In the genomic region with DNA sequence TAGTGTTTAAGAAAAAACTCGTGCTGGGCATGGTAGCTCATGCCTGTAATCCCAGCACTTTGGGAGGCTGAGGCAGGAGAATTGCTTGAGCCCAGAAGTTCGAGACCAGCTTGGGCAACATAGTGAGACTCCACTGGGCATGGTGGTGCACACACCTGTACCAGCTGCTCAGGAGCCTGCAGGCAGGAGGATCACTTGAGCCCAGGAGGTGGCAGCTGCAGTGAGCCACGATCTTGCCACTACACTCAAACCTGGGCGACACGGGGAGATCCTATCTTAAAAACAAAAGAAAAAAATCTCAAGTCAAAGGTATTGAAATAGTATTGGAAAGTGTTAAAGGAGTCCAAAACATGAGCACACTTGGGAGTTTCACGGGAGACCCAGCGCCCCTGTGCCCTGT, we compare ENCODE assay signal across 15 cellular contexts. TPM values are rescaled to one million over a fixed set of nuclear protein-coding genes. Genes with fewer than 3 reads are reported as not detected.
DNase-seq lines count a peak whose midpoint lies in the region; ATAC-seq and TF ChIP-seq lines count a peak whose summit lies in the region.
"Had no signal": no experiment of that assay in that cellular context is flagged by ENCODE, and none has a peak within 500 bp of the region (broad histone marks: within the 10 kb centered on the region; RNA-seq: fewer than 3 reads in every experiment).

No MANE protein-coding gene starts in this region.

- POLR2A ChIA-PET in activated CD4-positive, alpha-beta T cell treated with anti-CD3 and anti-CD28 coated beads for 36 hours (lab: Charles Lee): interaction anchor here (1.0 kb wide), 1 partner anchor 95 kb away, joined by 4 read pairs; no protein-coding TSS in a partner anchor
- POLR2A ChIA-PET in T-cell (lab: Charles Lee): no interaction called here

- peaks cover 7% of the 10 kb centered on the region for H3K36me3 Mint-ChIP-seq in activated CD4-positive, alpha-beta T cell treated with anti-CD3 and anti-CD28 coated beads for 36 hours (ENCODE audit: low read depth)
- peaks cover 2% of the 10 kb centered on the region for H3K36me3 Mint-ChIP-seq in T-cell
- H3K36me3 Mint-ChIP-seq in stimulated activated memory B cell treated with anti-CD40 and anti-IgM and Interleukin-4, amounts not matched to agents 10 μg/mL and 1 μg/mL and 100 μg/mL, for 72 hours: peaks cover 14% of the 10 kb centered on the region
- no peaks in the 10 kb centered on the region for H3K36me3 Mint-ChIP-seq in nephron progenitor cell (ENCODE audit: low read depth)

- H3K9me3 Mint-ChIP-seq in activated CD4-positive, alpha-beta T cell treated with anti-CD3 and anti-CD28 coated beads for 36 hours (ENCODE audit: low read depth): no peaks in the 10 kb centered on the region
- H3K9me3 Mint-ChIP-seq in T-cell (no peaks in the 10 kb centered on the region), nephron progenitor cell (no peaks in the 10 kb centered on the region)
- H3K9me3 Mint-ChIP-seq in stimulated activated memory B cell treated with anti-CD40 and anti-IgM and Interleukin-4, amounts not matched to agents 10 μg/mL and 1 μg/mL and 100 μg/mL, for 72 hours: no peaks in the 10 kb centered on the region
- H3K9me3 Mint-ChIP-seq: endodermal cell, H9 had no signal

- no peak for DNase-seq in activated CD4-positive, alpha-beta T cell treated with anti-CD3 and anti-CD28 coated beads for 36 hours
- no peak for DNase-seq in activated CD4-positive, alpha-beta T cell treated with anti-CD3 and anti-CD28 coated beads, Interleukin-2, amount 50 U/mL, for 4 hours
- no peak for DNase-seq in T-cell
- DNase-seq in nephron progenitor cell: no peak
- DNase-seq: endodermal cell, foreskin melanocyte, H9, NCI-H2081, NCI-H82, right lobe of liver had no signal

- TF ChIP-seq CTCF in nephron progenitor cell (IDR thresholded peaks at IDR 0.05): no peak

- peak overlapping the region; percentile 86 for H3K27ac ChIP-seq in cingulate gyrus (ENCODE audit: low read depth, low read length)
- H3K27ac ChIP-seq: A549, right lobe of liver had no signal

- H3K27ac Mint-ChIP-seq in activated CD4-positive, alpha-beta T cell treated with anti-CD3 and anti-CD28 coated beads for 36 hours: peak overlapping the region; percentile 86
- peak overlapping the region; percentile 96 to 98 for H3K27ac Mint-ChIP-seq in T-cell
- peak overlapping the region; percentile 33 for H3K27ac Mint-ChIP-seq in stimulated activated memory B cell treated with anti-CD40 and anti-IgM and Interleukin-4, amounts not matched to agents 10 μg/mL and 1 μg/mL and 100 μg/mL, for 72 hours
- H3K27ac Mint-ChIP-seq in nephron progenitor cell: no peak overlapping the region
- H3K27ac Mint-ChIP-seq: endodermal cell had no signal

- ATAC-seq in activated CD4-positive, alpha-beta T cell treated with anti-CD3 and anti-CD28 coated beads for 36 hours: no peak
- ATAC-seq in T-cell (replicated peaks in 1 of 4): peak in 1 of 4 experiments; percentile 13
- no peak for ATAC-seq in stimulated activated memory B cell treated with anti-CD40 and anti-IgM and Interleukin-4, amounts not matched to agents 10 μg/mL and 1 μg/mL and 100 μg/mL, for 72 hours
- ATAC-seq in GM21723 (IDR thresholded peaks at IDR 0.05; ENCODE audit: unreplicated experiment): no peak
- ATAC-seq in HG02763 (IDR thresholded peaks at IDR 0.05; ENCODE audit: unreplicated experiment): no peak
- ATAC-seq: A549, right lobe of liver had no signal

- no peaks in the 10 kb centered on the region for H3K27me3 Mint-ChIP-seq in activated CD4-positive, alpha-beta T cell treated with anti-CD3 and anti-CD28 coated beads for 36 hours
- H3K27me3 Mint-ChIP-seq in T-cell (no peaks in the 10 kb centered on the region), nephron progenitor cell (ENCODE audit: low read depth, poor library complexity) (peaks cover 6% of the 10 kb centered on the region)
- no peaks in the 10 kb centered on the region for H3K27me3 Mint-ChIP-seq in stimulated activated memory B cell treated with anti-CD40 and anti-IgM and Interleukin-4, amounts not matched to agents 10 μg/mL and 1 μg/mL and 100 μg/mL, for 72 hours

- H3K4me1 Mint-ChIP-seq in activated CD4-positive, alpha-beta T cell treated with anti-CD3 and anti-CD28 coated beads for 36 hours: peaks cover 97% of the 10 kb centered on the region
- H3K4me1 Mint-ChIP-seq in T-cell: peaks cover 98 to 100% (median 100%) of the 10 kb centered on the region in 3 donors
- H3K4me1 Mint-ChIP-seq in stimulated activated memory B cell treated with anti-CD40 and anti-IgM and Interleukin-4, amounts not matched to agents 10 μg/mL and 1 μg/mL and 100 μg/mL, for 72 hours: peaks cover 100% of the 10 kb centered on the region
- peaks cover 77% of the 10 kb centered on the region for H3K4me1 Mint-ChIP-seq in nephron progenitor cell

- peak overlapping the region; percentile 23 for H3K4me3 Mint-ChIP-seq in activated CD4-positive, alpha-beta T cell treated with anti-CD3 and anti-CD28 coated beads for 36 hours
- H3K4me3 Mint-ChIP-seq in T-cell (peak overlapping the region; percentile 50 to 94 (median 57)), nephron progenitor cell (no peak overlapping the region)
- no peak overlapping the region for H3K4me3 Mint-ChIP-seq in stimulated activated memory B cell treated with anti-CD40 and anti-IgM and Interleukin-4, amounts not matched to agents 10 μg/mL and 1 μg/mL and 100 μg/mL, for 72 hours
- H3K4me3 Mint-ChIP-seq: endodermal cell, H9 had no signal

- intact Hi-C loops in activated CD4-positive, alpha-beta T cell treated with anti-CD3 and anti-CD28 coated beads for 36 hours (cut with DNase I, micrococcal nuclease): no loop called here

- CTCF ChIA-PET in activated CD4-positive, alpha-beta T cell treated with anti-CD3 and anti-CD28 coated beads for 36 hours (lab: Charles Lee): interaction anchor here (1.0 to 1.2 kb wide), 2 partner anchors 25 to 26 kb away, joined by 3 read pairs; no protein-coding TSS in a partner anchor
- CTCF ChIA-PET in T-cell (lab: Charles Lee): interaction anchor here (0.6 to 1.4 kb wide), 3 partner anchors 33 to 152 kb away, joined by 3 read pairs; no protein-coding TSS in a partner anchor

RNA-seq across cellular contexts. Expression of a gene that starts 14.0 kb away (rescaled TPM):
- total RNA-seq in activated CD4-positive, alpha-beta T cell treated with anti-CD3 and anti-CD28 coated beads for 36 hours: 100 to 1,000 TPM; 147 to 212 TPM
- total RNA-seq in T-cell: 100 to 1,000 TPM; 218 to 327 (median 288) TPM

Comparison
In these comparisons a context has a peak if more than half of its experiments do, and no peak if none do; other contexts are left out.
1. H3K4me3 Mint-ChIP-seq: peak in activated CD4-positive, alpha-beta T cell treated with anti-CD3 and anti-CD28 coated beads for 36 hours (single experiment) and T-cell (3 of 3); none in stimulated activated memory B cell treated with anti-CD40 and anti-IgM and Interleukin-4, amounts not matched to agents 10 μg/mL and 1 μg/mL and 100 μg/mL, for 72 hours (single experiment) and nephron progenitor cell (single experiment).